In the genomic region with DNA sequence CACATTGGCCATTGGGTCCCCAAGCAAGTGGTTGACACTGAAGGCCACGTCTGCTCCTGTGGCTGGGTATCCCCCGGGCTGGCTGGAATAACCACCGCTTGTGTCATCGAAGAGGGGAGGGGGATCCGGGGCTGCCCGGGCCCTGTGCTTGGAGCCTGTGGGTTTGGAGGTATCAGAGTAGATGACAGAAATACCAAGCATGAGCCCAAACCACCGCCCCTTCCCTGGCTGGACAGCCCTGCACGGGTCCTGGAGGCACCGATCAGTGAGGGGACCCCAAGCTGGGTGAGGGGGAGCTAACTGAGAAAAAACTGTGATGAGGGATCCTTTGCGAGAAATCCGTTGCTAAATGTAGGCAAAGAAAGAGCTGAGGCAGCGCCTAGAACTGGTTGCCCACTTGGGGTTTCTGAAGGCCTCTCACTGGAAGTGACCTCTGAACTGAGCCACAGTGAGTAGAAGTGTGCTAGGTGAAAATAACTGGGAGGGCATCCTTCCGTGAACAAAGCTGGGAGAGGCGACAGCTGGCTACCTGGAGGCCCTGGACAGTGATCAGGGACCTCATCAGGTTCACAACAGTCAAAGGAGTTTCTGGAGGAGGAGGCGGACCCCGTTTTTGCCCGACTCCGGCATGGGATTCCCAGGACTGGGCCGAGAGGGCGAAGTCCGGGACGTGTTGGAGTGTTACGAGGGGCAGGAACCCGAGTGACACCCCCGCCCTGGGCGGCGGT, we compare ENCODE assay signal across 8 cellular contexts. TPM values are rescaled to one million over a fixed set of nuclear protein-coding genes. Genes with fewer than 3 reads are reported as not detected.
DNase-seq lines count a peak whose midpoint lies in the region; ATAC-seq, FAIRE-seq and TF ChIP-seq lines count a peak whose summit lies in the region.

No MANE protein-coding gene starts in this region.

- H3K9me3 ChIP-seq in BE2C (no peaks in the 10 kb centered on the region), HEK293 (ENCODE audit: control insufficient read depth, insufficient read depth, low read depth, low read length) (no peaks in the 10 kb centered on the region), adipocyte (ENCODE audit: control insufficient read depth, low read length) (no peaks in the 10 kb centered on the region), kidney (ENCODE audit: control insufficient read depth in 1 of 2, low read length in 2 of 2) (no peaks in the 10 kb centered on the region)

- peaks cover 5% of the 10 kb centered on the region for H3K4me1 ChIP-seq in BE2C
- H3K4me1 ChIP-seq in HEK293 (ENCODE audit: control insufficient read depth, insufficient read depth, low read length) = no peaks in the 10 kb centered on the region
- H3K4me1 ChIP-seq in adipocyte (ENCODE audit: control insufficient read depth, insufficient read depth, low read length) = peaks cover 24% of the 10 kb centered on the region
- peaks cover 13 to 17% of the 10 kb centered on the region in 2 donors for H3K4me1 ChIP-seq in kidney (ENCODE audit: control insufficient read depth in 1 of 2, insufficient read depth in 1 of 2, low read depth in 1 of 2, low read length in 2 of 2)

- H3K27ac ChIP-seq in HEK293 (ENCODE audit: extremely low read depth, low read depth, low read length) (peak overlapping the region; percentile 44; the same call in 1 of the 2 replicates), kidney (ENCODE audit: low read depth in 2 of 2, low read length in 2 of 2) (peak overlapping the region; percentile 91 to 95), substantia nigra (ENCODE audit: low read depth, low read length, poor library complexity, severe bottlenecking) (peak overlapping the region; percentile 96)

- H3K9ac ChIP-seq in adipocyte (ENCODE audit: low read length) (peak overlapping the region; percentile 95), kidney (ENCODE audit: low read length in 2 of 2) (peak overlapping the region; percentile 68 to 77)

- H3K27me3 ChIP-seq in BE2C (no peaks in the 10 kb centered on the region), adipocyte (replicated peaks; ENCODE audit: control insufficient read depth, insufficient read depth, low read length) (peaks cover 11% of the 10 kb centered on the region)

- H3K36me3 ChIP-seq in BE2C (peaks cover 20% of the 10 kb centered on the region; the same call in 1 of the 2 replicates), HEK293 (ENCODE audit: control insufficient read depth in 2 of 2, insufficient read depth in 1 of 2, low read length in 2 of 2) (peaks cover 0 to 27% of the 10 kb centered on the region in 2 experiments; a peak in 1 of 3 replicates), adipocyte (ENCODE audit: control insufficient read depth, insufficient read depth, low read length, severe bottlenecking) (peaks cover 26% of the 10 kb centered on the region), kidney (ENCODE audit: control insufficient read depth in 1 of 2, insufficient read depth in 2 of 2, low read length in 2 of 2) (peaks cover 0 to 9% of the 10 kb centered on the region in 2 donors)

- FAIRE-seq in kidney (lab: Jason Lieb, UNC) = no peak

- CTCF ChIA-PET in HEK293 (lab: Yijun Ruan, JAX) = interaction anchor here (0.5 to 2.3 kb wide), 9 partner anchors 9 to 243 kb away, joined by 3 to 9 read pairs (median 5); a partner anchor contains a TSS

- intact Hi-C loops in kidney (cut with DNase I) = no loop called here

- ATAC-seq in GM21528 (IDR thresholded peaks at IDR 0.05; ENCODE audit: low FRiP score, unreplicated experiment) = no peak
- ATAC-seq in HG03571 (IDR thresholded peaks at IDR 0.05; ENCODE audit: unreplicated experiment) = no peak

- no peak for TF ChIP-seq CTCF in BE2C (IDR thresholded peaks at IDR 0.05; ENCODE audit: low read depth, low read length)
- no peak for TF ChIP-seq CTCF in HEK293 (tag by site-specific recombination; IDR thresholded peaks at IDR 0.05)
- TF ChIP-seq CTCF in kidney (IDR thresholded peaks at IDR 0.05; ENCODE audit: borderline replicate concordance, extremely low read depth, insufficient read depth) = no peak

- DNase-seq in BE2C (no peak), adipocyte (ENCODE audit: low read depth) (peak; percentile 53), kidney (peak; percentile 87), substantia nigra (lab: John Stamatoyannopoulos, UW) (peak in 1 of 49 donors; percentile 56), SKM-1 treated with dmso at 0.1 percent for 144 hours (lab: John Stamatoyannopoulos, UW; ENCODE audit: unreplicated experiment) (no peak)

- POLR2A ChIA-PET in HEK293 (lab: Yijun Ruan, JAX) = interaction anchor here (0.6 to 1.8 kb wide), 15 partner anchors 8 to 568 kb away, joined by 3 to 32 read pairs (median 7); a partner anchor contains a TSS

- H3K4me3 ChIP-seq in BE2C (ENCODE audit: low read depth, low read length) (peak overlapping the region; percentile 93), HEK293 (ENCODE audit: low read depth, low read length) (peak overlapping the region; percentile 79), adipocyte (ENCODE audit: low read length) (peak overlapping the region; percentile 97), kidney (ENCODE audit: low read length in 2 of 2) (peak overlapping the region; percentile 81 to 95)

TF ChIP-seq in HEK293, 187 proteins besides CTCF, POLR2A, EP300 and RAD21:
- TF ChIP-seq ZNF335 (tag by site-specific recombination; conservative IDR thresholded peaks at IDR 0.05) (peak; percentile 46), ZNF239 (tag by site-specific recombination; IDR thresholded peaks at IDR 0.05) (no peak), ZNF37A (tag by site-specific recombination; IDR thresholded peaks at IDR 0.05) (no peak), KLF8 (tag by site-specific recombination; IDR thresholded peaks at IDR 0.05) (0 out of 2 replicates have a peak, but pooled peaks have one; percentile 8), ZNF10 (tag by site-specific recombination; IDR thresholded peaks at IDR 0.05) (no peak), KLF1 (tag by site-specific recombination; IDR thresholded peaks at IDR 0.05) (peak; percentile 44; the same call in 1 of the 2 replicates)
- TF ChIP-seq, protein P1, sequence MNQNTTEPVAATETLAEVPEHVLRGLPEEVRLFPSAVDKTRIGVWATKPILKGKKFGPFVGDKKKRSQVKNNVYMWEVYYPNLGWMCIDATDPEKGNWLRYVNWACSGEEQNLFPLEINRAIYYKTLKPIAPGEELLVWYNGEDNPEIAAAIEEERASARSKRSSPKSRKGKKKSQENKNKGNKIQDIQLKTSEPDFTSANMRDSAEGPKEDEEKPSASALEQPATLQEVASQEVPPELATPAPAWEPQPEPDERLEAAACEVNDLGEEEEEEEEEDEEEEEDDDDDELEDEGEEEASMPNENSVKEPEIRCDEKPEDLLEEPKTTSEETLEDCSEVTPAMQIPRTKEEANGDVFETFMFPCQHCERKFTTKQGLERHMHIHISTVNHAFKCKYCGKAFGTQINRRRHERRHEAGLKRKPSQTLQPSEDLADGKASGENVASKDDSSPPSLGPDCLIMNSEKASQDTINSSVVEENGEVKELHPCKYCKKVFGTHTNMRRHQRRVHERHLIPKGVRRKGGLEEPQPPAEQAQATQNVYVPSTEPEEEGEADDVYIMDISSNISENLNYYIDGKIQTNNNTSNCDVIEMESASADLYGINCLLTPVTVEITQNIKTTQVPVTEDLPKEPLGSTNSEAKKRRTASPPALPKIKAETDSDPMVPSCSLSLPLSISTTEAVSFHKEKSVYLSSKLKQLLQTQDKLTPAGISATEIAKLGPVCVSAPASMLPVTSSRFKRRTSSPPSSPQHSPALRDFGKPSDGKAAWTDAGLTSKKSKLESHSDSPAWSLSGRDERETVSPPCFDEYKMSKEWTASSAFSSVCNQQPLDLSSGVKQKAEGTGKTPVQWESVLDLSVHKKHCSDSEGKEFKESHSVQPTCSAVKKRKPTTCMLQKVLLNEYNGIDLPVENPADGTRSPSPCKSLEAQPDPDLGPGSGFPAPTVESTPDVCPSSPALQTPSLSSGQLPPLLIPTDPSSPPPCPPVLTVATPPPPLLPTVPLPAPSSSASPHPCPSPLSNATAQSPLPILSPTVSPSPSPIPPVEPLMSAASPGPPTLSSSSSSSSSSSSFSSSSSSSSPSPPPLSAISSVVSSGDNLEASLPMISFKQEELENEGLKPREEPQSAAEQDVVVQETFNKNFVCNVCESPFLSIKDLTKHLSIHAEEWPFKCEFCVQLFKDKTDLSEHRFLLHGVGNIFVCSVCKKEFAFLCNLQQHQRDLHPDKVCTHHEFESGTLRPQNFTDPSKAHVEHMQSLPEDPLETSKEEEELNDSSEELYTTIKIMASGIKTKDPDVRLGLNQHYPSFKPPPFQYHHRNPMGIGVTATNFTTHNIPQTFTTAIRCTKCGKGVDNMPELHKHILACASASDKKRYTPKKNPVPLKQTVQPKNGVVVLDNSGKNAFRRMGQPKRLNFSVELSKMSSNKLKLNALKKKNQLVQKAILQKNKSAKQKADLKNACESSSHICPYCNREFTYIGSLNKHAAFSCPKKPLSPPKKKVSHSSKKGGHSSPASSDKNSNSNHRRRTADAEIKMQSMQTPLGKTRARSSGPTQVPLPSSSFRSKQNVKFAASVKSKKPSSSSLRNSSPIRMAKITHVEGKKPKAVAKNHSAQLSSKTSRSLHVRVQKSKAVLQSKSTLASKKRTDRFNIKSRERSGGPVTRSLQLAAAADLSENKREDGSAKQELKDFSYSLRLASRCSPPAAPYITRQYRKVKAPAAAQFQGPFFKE (tag by site-specific recombination; IDR thresholded peaks at IDR 0.05; ENCODE audit: borderline replicate concordance) = no peak

RNA-seq across cellular contexts. Expression of a gene that starts 0.6 kb away (rescaled TPM):
- 314 TPM for polyA plus RNA-seq in BE2C (2012; ENCODE audit: insufficient read depth, insufficient read length, low read depth)
- 92.1 TPM for total RNA-seq in kidney
- 115 TPM for polyA plus RNA-seq in kidney (ENCODE audit: insufficient read depth, low read depth, low replicate concordance)

RNA-seq across cellular contexts. Expression of a gene that starts 3.4 kb away (rescaled TPM):
- 16.8 TPM for polyA plus RNA-seq in BE2C (2012; ENCODE audit: insufficient read depth, insufficient read length, low read depth)
- total RNA-seq in kidney = 0.19 TPM
- polyA plus RNA-seq in kidney (ENCODE audit: insufficient read depth, low read depth, low replicate concordance) = not detected

RNA-seq across cellular contexts. Expression of a gene that starts 10.3 kb away (rescaled TPM):
- 8.1 TPM for polyA plus RNA-seq in BE2C (2012; ENCODE audit: insufficient read depth, insufficient read length, low read depth)
- 0.63 TPM for total RNA-seq in kidney
- polyA plus RNA-seq in kidney (ENCODE audit: insufficient read depth, low read depth, low replicate concordance) = not detected

RNA-seq across cellular contexts. Expression of a gene that starts 19.9 kb away (rescaled TPM):
- polyA plus RNA-seq in BE2C (2012; ENCODE audit: insufficient read depth, insufficient read length, low read depth) = 263 TPM
- total RNA-seq in kidney = 153 TPM
- 197 TPM for polyA plus RNA-seq in kidney (ENCODE audit: insufficient read depth, low read depth, low replicate concordance)

RNA-seq across cellular contexts. Expression of a gene that starts 28.5 kb away (rescaled TPM):
- polyA plus RNA-seq in BE2C (2012; ENCODE audit: insufficient read depth, insufficient read length, low read depth) = 93.0 TPM
- 22.9 TPM for total RNA-seq in kidney
- polyA plus RNA-seq in kidney (ENCODE audit: insufficient read depth, low read depth, low replicate concordance) = 14.8 TPM

Comparison
In these comparisons a context has a peak if more than half of its experiments do, and no peak if none do; other contexts are left out.
1. DNase-seq: peak in adipocyte (single experiment) and kidney (single experiment); none in BE2C (single experiment) and SKM-1 treated with dmso at 0.1 percent for 144 hours (single experiment).
2. H3K27ac ChIP-seq: peak in every context shown above with its lines; median percentile 96 in substantia nigra; 93 in kidney; 44 in HEK293.
3. Peak in every context shown above with its lines, with median percentiles within 50 percentile points of each other: H3K4me3 ChIP-seq.